Comparison of ENCODE assay signal across 20 cellular contexts in genomic region chr5:133401731-133402347, GRCh38.
DNase-seq lines count a peak whose midpoint lies in the region; TF ChIP-seq lines count a peak whose summit lies in the region.
"Had no signal": no experiment of that assay in that cellular context is flagged by ENCODE, and none has a peak within 500 bp of the region (broad histone marks: within the 10 kb centered on the region; RNA-seq: fewer than 3 reads in every experiment).

No MANE protein-coding gene starts in this region.

- H3K9me3 Mint-ChIP-seq in H9 (no peaks in the 10 kb centered on the region), endodermal cell (no peaks in the 10 kb centered on the region), osteocyte (ENCODE audit: unreplicated experiment) (no peaks in the 10 kb centered on the region)
- H3K9me3 Mint-ChIP-seq: CD8-positive, alpha-beta T cell had no signal

- H3K4me2 ChIP-seq in BLaER1 (peak overlapping the region; percentile 58), H9 (ENCODE audit: insufficient read depth, insufficient read length, low read length) (no peak overlapping the region), SK-N-SH (no peak overlapping the region)

- no peaks in the 10 kb centered on the region for H3K27me3 Mint-ChIP-seq in H9 (ENCODE audit: low read depth)
- no peaks in the 10 kb centered on the region for H3K27me3 Mint-ChIP-seq in endodermal cell (ENCODE audit: insufficient read depth)
- peaks cover 17% of the 10 kb centered on the region for H3K27me3 Mint-ChIP-seq in osteocyte (ENCODE audit: unreplicated experiment)

- H3K18ac ChIP-seq in H9 (ENCODE audit: insufficient read length, low read depth, low read length): no peak overlapping the region

- H2BK120ac ChIP-seq in H9 (ENCODE audit: low read depth, low read length, poor library complexity, severe bottlenecking): no peak overlapping the region

- no peak overlapping the region for H3K56ac ChIP-seq in H9 (ENCODE audit: insufficient read length, low read depth, low read length)

- H3K27ac ChIP-seq in BLaER1 (no peak overlapping the region), H9 (ENCODE audit: insufficient read length, low read depth, low read length) (no peak overlapping the region), endodermal cell (ENCODE audit: low read depth, low read length) (no peak overlapping the region), SK-N-SH (ENCODE audit: low read depth in 2 of 2, low read length in 1 of 2) (no peak overlapping the region)
- H3K27ac ChIP-seq: GM23248 had no signal

- H3K4me1 Mint-ChIP-seq in H9 (peaks cover 38 to 45% of the 10 kb centered on the region in 2 experiments), endodermal cell (peaks cover 6% of the 10 kb centered on the region), osteocyte (ENCODE audit: unreplicated experiment) (no peaks in the 10 kb centered on the region)

- H4K20me1 ChIP-seq in BLaER1: no peaks in the 10 kb centered on the region
- no peaks in the 10 kb centered on the region for H4K20me1 ChIP-seq in H9 (ENCODE audit: control insufficient read depth, insufficient read depth, insufficient read length)
- no peaks in the 10 kb centered on the region for H4K20me1 ChIP-seq in SK-N-SH (ENCODE audit: insufficient read depth)

- H3K79me2 ChIP-seq in H9 (ENCODE audit: insufficient read depth, low read length) (no peaks in the 10 kb centered on the region), SK-N-SH (ENCODE audit: insufficient read depth) (no peaks in the 10 kb centered on the region)

- no peaks in the 10 kb centered on the region for H3F3A ChIP-seq in SK-N-SH (replicated peaks; ENCODE audit: insufficient read depth)

- peak overlapping the region; percentile 4; the same call in 1 of the 2 replicates for H3K14ac ChIP-seq in H9 (ENCODE audit: insufficient read depth, low read length)

- no peak overlapping the region for H2BK5ac ChIP-seq in H9 (ENCODE audit: insufficient read length, low read length)

- no peak overlapping the region for H4K91ac ChIP-seq in H9 (ENCODE audit: insufficient read length, low read depth, low read length)

- no peak overlapping the region for H2AFZ ChIP-seq in H9 (ENCODE audit: low read length)
- no peak overlapping the region for H2AFZ ChIP-seq in SK-N-SH (ENCODE audit: low read depth)
- H2AFZ ChIP-seq: GM23248 had no signal

- no peak overlapping the region for H2BK15ac ChIP-seq in H9 (ENCODE audit: low read depth, low read length)

- no CpG with 5 or more reads among the region's 9 CpGs for WGBS in H9 (ENCODE audit: extremely low coverage, insufficient read length, low lambda C conversion rate)
- WGBS in endodermal cell (ENCODE audit: insufficient coverage in 1 of 2, insufficient read length in 1 of 2), 2 experiments: 88 to 100% methylated on average over 2 to 9 of the region's 9 CpGs
- WGBS in SK-N-SH (ENCODE audit: low lambda C conversion rate): 31% methylated on average over 7 of the region's 9 CpGs

- H3K9ac ChIP-seq in BLaER1 (no peak overlapping the region), H9 (ENCODE audit: extremely low read depth, insufficient read length, low read length) (no peak overlapping the region), endodermal cell (ENCODE audit: extremely low read depth, low read length, poor library complexity, severe bottlenecking) (no peak overlapping the region), SK-N-SH (no peak overlapping the region)
- H3K9ac ChIP-seq: GM23248 had no signal

- H3K4me1 ChIP-seq in BLaER1: peaks cover 39% of the 10 kb centered on the region
- no peaks in the 10 kb centered on the region; the same call in none of the 2 replicates for H3K4me1 ChIP-seq in H9 (ENCODE audit: insufficient read depth, low read length)
- H3K4me1 ChIP-seq in endodermal cell (ENCODE audit: control insufficient read depth, insufficient read depth, low read length): no peaks in the 10 kb centered on the region
- peaks cover 0 to 4% of the 10 kb centered on the region in 2 experiments; a peak in 1 of 4 replicates for H3K4me1 ChIP-seq in SK-N-SH (ENCODE audit: control insufficient read depth in 1 of 2, insufficient read depth in 2 of 2, low read depth in 1 of 2, low read length in 1 of 2)

- no peak overlapping the region for H3K23ac ChIP-seq in H9 (ENCODE audit: insufficient read length, low read depth, low read length)

- TF ChIP-seq RAD21 in SK-N-SH (IDR thresholded peaks at IDR 0.05; ENCODE audit: low read length): no peak

- no peak overlapping the region for H4K5ac ChIP-seq in H9 (ENCODE audit: insufficient read length, low read depth, low read length)

- no peak for TF ChIP-seq EP300 in SK-N-SH (IDR thresholded peaks at IDR 0.05; ENCODE audit: borderline replicate concordance in 1 of 2, low read depth in 1 of 2, low read length in 1 of 2)

- no peak overlapping the region for H3K4ac ChIP-seq in H9 (ENCODE audit: low read depth, low read length)

- H2AK5ac ChIP-seq in H9 (ENCODE audit: insufficient read length, low read length): no peak overlapping the region

- H3K27ac Mint-ChIP-seq in H9 (peak overlapping the region in 2 of 3 experiments; percentile 5 to 23; a peak in 2 of 7 replicates), endodermal cell (no peak overlapping the region), osteocyte (ENCODE audit: unreplicated experiment) (no peak overlapping the region)
- H3K27ac Mint-ChIP-seq: CD8-positive, alpha-beta T cell had no signal

- TF ChIP-seq CTCF in H9 (conservative IDR thresholded peaks at IDR 0.05) (no peak), endodermal cell (conservative IDR thresholded peaks at IDR 0.05) (no peak), osteocyte (IDR thresholded peaks at IDR 0.05) (no peak), SK-N-SH (IDR thresholded peaks at IDR 0.05) (no peak)

- H3K4me3 Mint-ChIP-seq in H9 (no peak overlapping the region), endodermal cell (no peak overlapping the region), osteocyte (ENCODE audit: unreplicated experiment) (no peak overlapping the region)
- H3K4me3 Mint-ChIP-seq: CD8-positive, alpha-beta T cell had no signal

- H3K79me1 ChIP-seq in H9 (ENCODE audit: insufficient read depth, low read depth, low read length, poor library complexity, severe bottlenecking): no peaks in the 10 kb centered on the region

- H3K36me3 ChIP-seq in BLaER1: no peaks in the 10 kb centered on the region
- no peaks in the 10 kb centered on the region for H3K36me3 ChIP-seq in endodermal cell (ENCODE audit: control insufficient read depth, insufficient read depth, low read length)
- H3K36me3 ChIP-seq in SK-N-SH (replicated peaks in 1 of 2; ENCODE audit: control insufficient read depth in 1 of 2, insufficient read depth in 2 of 2, low read length in 1 of 2): no peaks in the 10 kb centered on the region

- no peak overlapping the region for H4K8ac ChIP-seq in H9 (replicated peaks; ENCODE audit: insufficient read length, low read depth, low read length)

- H3T11ph ChIP-seq in H9 (ENCODE audit: low read length): no peak overlapping the region

- POLR2A ChIA-PET in SK-N-SH (lab: Yijun Ruan, JAX): no interaction called here

- DNase-seq in H9 (no peak), endodermal cell (peak; percentile 34), osteocyte (ENCODE audit: extremely low spot score, unreplicated experiment) (peak; percentile 66), SK-N-SH (no peak), Ammon's horn (ENCODE audit: low spot score) (no peak), C1 segment of cervical spinal cord (lab: John Stamatoyannopoulos, UW) (no peak)
- DNase-seq: ACHN; AML-193; CD8-positive, alpha-beta T cell; GM23248; KBM-7; MV-4-11; NCI-H1417 treated with DMSO at 0.1 percent for 48 hours; NCI-H1930; NCI-H2171 treated with DMSO at 0.1 percent for 48 hours; NCI-H446 treated with DMSO at 0.1 percent for 48 hours; NK-92 treated with Interleukin-12 subunit alpha and Interleukin-12 subunit beta, amount 100 ng/mL, for 24 hours; OCI-M1; SIG-M5 had no signal

- H3K27me3 ChIP-seq in BLaER1 (no peaks in the 10 kb centered on the region), H9 (ENCODE audit: insufficient read depth, low read length) (no peaks in the 10 kb centered on the region), endodermal cell (ENCODE audit: control insufficient read depth, insufficient read depth, low read length, poor library complexity, severe bottlenecking) (no peaks in the 10 kb centered on the region), SK-N-SH (ENCODE audit: insufficient read depth) (no peaks in the 10 kb centered on the region)

- H3K36me3 Mint-ChIP-seq in H9 (ENCODE audit: insufficient read depth in 1 of 3, low read depth in 3 of 3) (no peaks in the 10 kb centered on the region), endodermal cell (ENCODE audit: low read depth) (no peaks in the 10 kb centered on the region), osteocyte (ENCODE audit: unreplicated experiment) (no peaks in the 10 kb centered on the region)
- H3K36me3 Mint-ChIP-seq: CD8-positive, alpha-beta T cell had no signal

- H3K4me3 ChIP-seq in BLaER1: no peak overlapping the region
- no peak overlapping the region for H3K4me3 ChIP-seq in endodermal cell (ENCODE audit: low read length)
- H3K4me3 ChIP-seq in SK-N-SH (ENCODE audit: low read depth in 2 of 2, low read length in 1 of 2): no peak overlapping the region
- H3K4me3 ChIP-seq: GM23248 had no signal

- CTCF ChIA-PET in SK-N-SH (lab: Yijun Ruan, JAX): no interaction called here

- H2BK12ac ChIP-seq in H9 (ENCODE audit: insufficient read length, low read depth, low read length): no peak overlapping the region

- no peak overlapping the region for H2BK20ac ChIP-seq in H9 (ENCODE audit: low read depth, low read length, poor library complexity, severe bottlenecking)

- no peaks in the 10 kb centered on the region for H3K23me2 ChIP-seq in H9 (ENCODE audit: insufficient read length, low read depth, low read length, poor library complexity, severe bottlenecking)

- H3K9me2 ChIP-seq in SK-N-SH: no peaks in the 10 kb centered on the region

- H3K9me3 ChIP-seq in BLaER1: no peaks in the 10 kb centered on the region
- H3K9me3 ChIP-seq in H9 (ENCODE audit: control insufficient read depth, low read depth, low read length): no peaks in the 10 kb centered on the region
- no peaks in the 10 kb centered on the region for H3K9me3 ChIP-seq in endodermal cell (ENCODE audit: control insufficient read depth, low read length)
- H3K9me3 ChIP-seq in SK-N-SH: no peaks in the 10 kb centered on the region

TF ChIP-seq in SK-N-SH, 30 proteins besides CTCF, POLR2A, EP300 and RAD21:
- TF ChIP-seq RFX5 (IDR thresholded peaks at IDR 0.05; ENCODE audit: low read length) (no peak), EZH2phosphoT487 (IDR thresholded peaks at IDR 0.05; ENCODE audit: borderline replicate concordance, low read depth) (no peak)
- TF ChIP-seq, protein P1, sequence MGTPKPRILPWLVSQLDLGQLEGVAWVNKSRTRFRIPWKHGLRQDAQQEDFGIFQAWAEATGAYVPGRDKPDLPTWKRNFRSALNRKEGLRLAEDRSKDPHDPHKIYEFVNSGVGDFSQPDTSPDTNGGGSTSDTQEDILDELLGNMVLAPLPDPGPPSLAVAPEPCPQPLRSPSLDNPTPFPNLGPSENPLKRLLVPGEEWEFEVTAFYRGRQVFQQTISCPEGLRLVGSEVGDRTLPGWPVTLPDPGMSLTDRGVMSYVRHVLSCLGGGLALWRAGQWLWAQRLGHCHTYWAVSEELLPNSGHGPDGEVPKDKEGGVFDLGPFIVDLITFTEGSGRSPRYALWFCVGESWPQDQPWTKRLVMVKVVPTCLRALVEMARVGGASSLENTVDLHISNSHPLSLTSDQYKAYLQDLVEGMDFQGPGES (IDR thresholded peaks at IDR 0.05; ENCODE audit: low read depth, low read length): no peak

Comparison
In these comparisons a context has a peak if more than half of its experiments do, and no peak if none do; other contexts are left out.
1. DNase-seq: peak in endodermal cell (single experiment) and osteocyte (single experiment); none in H9 (single experiment), SK-N-SH (single experiment), Ammon's horn (single experiment) and C1 segment of cervical spinal cord (0 of 14).
2. H3K27ac Mint-ChIP-seq: peak in H9 (2 of 3); none in endodermal cell (single experiment) and osteocyte (single experiment).